Comparison of ENCODE assay signal across 1 cellular context in the genomic region with DNA sequence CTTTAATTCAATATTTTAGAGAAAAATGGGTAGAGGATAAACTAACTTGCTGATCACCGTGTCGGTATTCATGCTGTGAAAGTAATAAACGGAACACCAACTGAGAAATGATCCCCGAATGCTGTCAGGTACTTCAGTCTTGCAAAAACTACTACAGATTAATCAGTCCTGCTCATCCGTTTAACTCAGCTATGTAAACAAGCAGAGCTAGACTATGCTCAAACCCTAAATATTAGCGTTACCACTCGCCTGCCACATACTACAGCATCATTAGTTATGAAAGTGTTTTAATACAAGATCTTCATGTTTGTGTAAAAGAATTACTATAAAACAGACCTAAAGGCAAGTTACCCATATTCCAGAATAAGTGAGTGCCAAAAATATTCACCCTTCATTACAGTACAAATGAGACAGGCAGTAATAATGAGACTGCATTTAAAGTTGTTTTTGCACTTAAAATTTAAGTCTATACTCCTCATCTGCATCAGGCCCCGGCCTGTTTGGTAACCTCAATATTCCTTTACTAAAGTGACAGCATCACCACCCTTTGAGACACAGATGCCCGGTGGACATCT.
TF ChIP-seq lines count a peak whose summit lies in the region.

No MANE protein-coding gene starts in this region.

TF ChIP-seq in HEK293, 187 proteins besides CTCF, POLR2A, EP300 and RAD21 (continued from another document):
- TF ChIP-seq, protein P1, sequence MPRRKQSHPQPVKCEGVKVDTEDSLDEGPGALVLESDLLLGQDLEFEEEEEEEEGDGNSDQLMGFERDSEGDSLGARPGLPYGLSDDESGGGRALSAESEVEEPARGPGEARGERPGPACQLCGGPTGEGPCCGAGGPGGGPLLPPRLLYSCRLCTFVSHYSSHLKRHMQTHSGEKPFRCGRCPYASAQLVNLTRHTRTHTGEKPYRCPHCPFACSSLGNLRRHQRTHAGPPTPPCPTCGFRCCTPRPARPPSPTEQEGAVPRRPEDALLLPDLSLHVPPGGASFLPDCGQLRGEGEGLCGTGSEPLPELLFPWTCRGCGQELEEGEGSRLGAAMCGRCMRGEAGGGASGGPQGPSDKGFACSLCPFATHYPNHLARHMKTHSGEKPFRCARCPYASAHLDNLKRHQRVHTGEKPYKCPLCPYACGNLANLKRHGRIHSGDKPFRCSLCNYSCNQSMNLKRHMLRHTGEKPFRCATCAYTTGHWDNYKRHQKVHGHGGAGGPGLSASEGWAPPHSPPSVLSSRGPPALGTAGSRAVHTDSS (tag by site-specific recombination; IDR thresholded peaks at IDR 0.05): no peak
